Comparison of ENCODE assay signal across 8 cellular contexts in genomic region chr11:129109701-129110100, GRCh38.
"Had no signal": no experiment of that assay in that cellular context is flagged by ENCODE, and none has a peak within 500 bp of the region (broad histone marks: within the 10 kb centered on the region; RNA-seq: fewer than 3 reads in every experiment).

No MANE protein-coding gene starts in this region.

- H3K4me2 ChIP-seq: GM23338 had no signal

- DNase-seq: H9, HCEC 1CT, IMR-90 had no signal

- H3K4me3 ChIP-seq: GM23338, K562 had no signal

- H2AFZ ChIP-seq: GM23338 had no signal

- ATAC-seq: GM23338, K562 had no signal

- FAIRE-seq: H1, H54, HTR-8/SVneo, K562 had no signal
